ENCODE assay signal across 20 cellular contexts in genomic region chr1:22290157-22290556, GRCh38.
"Had no signal": no experiment of that assay in that cellular context is flagged by ENCODE, and none has a peak within 500 bp of the region (broad histone marks: within the 10 kb centered on the region; RNA-seq: fewer than 3 reads in every experiment).

No MANE protein-coding gene starts in this region.

- H3K9me3 Mint-ChIP-seq: activated CD8-positive, alpha-beta T cell treated with anti-CD3 and anti-CD28 coated beads for 36 hours; activated naive CD4-positive, alpha-beta T cell treated with anti-CD3 and anti-CD28 coated beads, Interleukin-2, amount 50 U/mL, for 72 hours; activated naive CD8-positive, alpha-beta T cell treated with anti-CD3 and anti-CD28 coated beads, Interleukin-2, amount 50 U/mL, for 24 hours; activated T-cell treated with anti-CD3 and anti-CD28 coated beads, Interleukin-2, amount 50 U/mL, for 24 hours; T-helper 1 cell treated with Interleukin-12 subunit alpha and Interleukin-12 subunit beta and Interleukin-4 antibody, amounts not matched to agents 30 μg/mL and 1 μg/mL, for 36 hours had no signal

- DNase-seq: activated CD4-positive, alpha-beta T cell treated with anti-CD3 and anti-CD28 coated beads for 4 hours; activated CD8-positive, alpha-beta T cell treated with anti-CD3 and anti-CD28 coated beads for 36 hours; activated effector memory CD4-positive, alpha-beta T cell treated with anti-CD3 and anti-CD28 coated beads, Interleukin-2, amount 50 U/mL, for 16 hours; activated naive CD4-positive, alpha-beta T cell treated with Interleukin-2 at 50 U/mL for 16 hours; activated naive CD8-positive, alpha-beta T cell treated with anti-CD3 and anti-CD28 coated beads, Interleukin-2, amount 50 U/mL, for 24 hours; activated T-cell treated with anti-CD3 and anti-CD28 coated beads, Interleukin-2, amount 50 U/mL, for 24 hours; amygdala; MV-4-11; NCI-H1092 treated with DMSO at 0.1 percent for 48 hours; NCI-H1417 treated with DMSO at 0.1 percent for 48 hours; NCI-H1694; NCI-H2029; NCI-H510A treated with DMSO at 0.1 percent for 48 hours; NCI-H69; PC-3; SHP77 had no signal

- H3K4me3 Mint-ChIP-seq: activated CD8-positive, alpha-beta T cell treated with anti-CD3 and anti-CD28 coated beads for 36 hours; activated naive CD8-positive, alpha-beta T cell treated with anti-CD3 and anti-CD28 coated beads, Interleukin-2, amount 50 U/mL, for 24 hours; activated T-cell treated with anti-CD3 and anti-CD28 coated beads, Interleukin-2, amount 50 U/mL, for 24 hours; brain; T-helper 1 cell treated with Interleukin-12 subunit alpha and Interleukin-12 subunit beta and Interleukin-4 antibody, amounts not matched to agents 30 μg/mL and 1 μg/mL, for 36 hours had no signal

- H3K36me3 Mint-ChIP-seq: activated naive CD4-positive, alpha-beta T cell treated with anti-CD3 and anti-CD28 coated beads, Interleukin-2, amount 50 U/mL, for 72 hours; brain had no signal

- ATAC-seq: activated CD4-positive, CD25-positive, alpha-beta regulatory T cell treated with anti-CD3 and anti-CD28 coated beads, Interleukin-2, amount 50 U/mL, for 24 hours; activated CD8-positive, alpha-beta T cell treated with anti-CD3 and anti-CD28 coated beads for 36 hours; activated naive CD4-positive, alpha-beta T cell treated with anti-CD3 and anti-CD28 coated beads, Interleukin-2, amount 50 U/mL, for 72 hours; activated naive CD8-positive, alpha-beta T cell treated with anti-CD3 and anti-CD28 coated beads, Interleukin-2, amount 50 U/mL, for 24 hours; PC-3 had no signal

- H3K27ac Mint-ChIP-seq: activated CD8-positive, alpha-beta T cell treated with anti-CD3 and anti-CD28 coated beads for 36 hours; activated naive CD8-positive, alpha-beta T cell treated with anti-CD3 and anti-CD28 coated beads, Interleukin-2, amount 50 U/mL, for 24 hours; activated T-cell treated with anti-CD3 and anti-CD28 coated beads, Interleukin-2, amount 50 U/mL, for 24 hours; T-helper 1 cell treated with Interleukin-12 subunit alpha and Interleukin-12 subunit beta and Interleukin-4 antibody, amounts not matched to agents 30 μg/mL and 1 μg/mL, for 36 hours had no signal
